ENCODE assay signal across 1 cellular context in the genomic region with DNA sequence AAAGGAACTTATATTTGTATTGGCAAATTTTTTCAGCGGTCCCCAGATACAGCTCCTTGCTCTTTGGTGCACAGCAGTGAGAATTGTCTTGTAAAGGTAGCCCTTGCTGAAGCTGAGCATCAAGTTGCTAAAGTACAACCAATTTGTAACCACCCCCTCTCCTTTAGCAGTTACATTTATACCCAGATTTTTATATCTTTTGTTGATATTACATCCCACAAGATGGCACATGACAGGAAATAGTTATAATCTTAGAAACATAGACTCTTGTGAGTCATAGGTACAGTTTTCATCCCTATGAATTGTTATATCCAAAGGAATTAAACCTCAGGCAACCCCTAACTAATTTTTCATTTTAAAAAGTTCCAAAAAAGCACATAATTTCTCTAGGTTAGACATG.
TF ChIP-seq lines count a peak whose summit lies in the region.

No MANE protein-coding gene starts in this region.

TF ChIP-seq in SK-N-SH treated with all-trans-retinoic acid at 6 μM for 48 hours, 23 proteins besides CTCF, POLR2A, EP300 and RAD21 (continued from another document):
- TF ChIP-seq, protein P1, sequence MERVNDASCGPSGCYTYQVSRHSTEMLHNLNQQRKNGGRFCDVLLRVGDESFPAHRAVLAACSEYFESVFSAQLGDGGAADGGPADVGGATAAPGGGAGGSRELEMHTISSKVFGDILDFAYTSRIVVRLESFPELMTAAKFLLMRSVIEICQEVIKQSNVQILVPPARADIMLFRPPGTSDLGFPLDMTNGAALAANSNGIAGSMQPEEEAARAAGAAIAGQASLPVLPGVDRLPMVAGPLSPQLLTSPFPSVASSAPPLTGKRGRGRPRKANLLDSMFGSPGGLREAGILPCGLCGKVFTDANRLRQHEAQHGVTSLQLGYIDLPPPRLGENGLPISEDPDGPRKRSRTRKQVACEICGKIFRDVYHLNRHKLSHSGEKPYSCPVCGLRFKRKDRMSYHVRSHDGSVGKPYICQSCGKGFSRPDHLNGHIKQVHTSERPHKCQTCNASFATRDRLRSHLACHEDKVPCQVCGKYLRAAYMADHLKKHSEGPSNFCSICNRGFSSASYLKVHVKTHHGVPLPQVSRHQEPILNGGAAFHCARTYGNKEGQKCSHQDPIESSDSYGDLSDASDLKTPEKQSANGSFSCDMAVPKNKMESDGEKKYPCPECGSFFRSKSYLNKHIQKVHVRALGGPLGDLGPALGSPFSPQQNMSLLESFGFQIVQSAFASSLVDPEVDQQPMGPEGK (CRISPR knock-in tag; IDR thresholded peaks at IDR 0.05; ENCODE audit: borderline replicate concordance) = no peak
TF ChIP-seq in SK-N-SH treated with all-trans-retinoic acid at 6 μM for 48 hours: peak in this region for 0.
